16 cellular contexts compared by ENCODE assay signal in genomic region chr1:167757433-167758309, GRCh38. TPM values are rescaled to one million over a fixed set of nuclear protein-coding genes. Genes with fewer than 3 reads are reported as not detected.
A peak's percentile ranks its signal among the peaks of the same experiment; 100 is the strongest.
DNase-seq lines count a peak whose midpoint lies in the region; ATAC-seq and TF ChIP-seq lines count a peak whose summit lies in the region.
"Had no signal": no experiment of that assay in that cellular context is flagged by ENCODE, and none has a peak within 500 bp of the region (broad histone marks: within the 10 kb centered on the region; RNA-seq: fewer than 3 reads in every experiment).

No MANE protein-coding gene starts in this region.

- in situ Hi-C loops in transverse colon (cut with MboI; ENCODE audit: low pct_ligation_motif_present in 1 of 4, low pct_unique_long_range_greater_than_20kb in 1 of 4, low sequenced_read_pairs in 3 of 4), result no loop called here

- no peak overlapping the region for H3K27ac Mint-ChIP-seq in CD8-positive, alpha-beta T cell

- ATAC-seq in heart left ventricle (peak in 2 of 4 donors; percentile 4 to 29), Right ventricle myocardium inferior (no peak), GM18909 (IDR thresholded peaks at IDR 0.05; ENCODE audit: poor library complexity, unreplicated experiment) (no peak), HG03521 (IDR thresholded peaks at IDR 0.05; ENCODE audit: unreplicated experiment) (no peak)
- no peak for ATAC-seq in CD8-positive, alpha-beta T cell

- H3K4me2 ChIP-seq in hepatocyte, result peak overlapping the region; percentile 24

- TF ChIP-seq EP300 in transverse colon (IDR thresholded peaks at IDR 0.05; ENCODE audit: low read depth), result no peak

- peaks cover 24% of the 10 kb centered on the region for H3K4me1 Mint-ChIP-seq in CD8-positive, alpha-beta T cell (ENCODE audit: low read depth)

- no peak for DNase-seq in heart left ventricle
- no peak for DNase-seq in Right ventricle myocardium inferior (ENCODE audit: missing footprints)
- DNase-seq in NCI-H146 treated with DMSO at 0.1 percent for 48 hours (lab: John Stamatoyannopoulos, UW; ENCODE audit: unreplicated experiment), result peak; percentile 34
- DNase-seq in hepatocyte (ENCODE audit: low spot score), result no peak
- DNase-seq in transverse colon, result no peak
- DNase-seq in CD8-positive, alpha-beta T cell, result no peak
- DNase-seq: C1 segment of cervical spinal cord, COR-L47, HFFc6, NCI-H1048, NCI-H1694, NCI-H2107, NCI-H524 treated with DMSO at 0.1 percent for 48 hours, SHP77 treated with DMSO at 0.1 percent for 48 hours had no signal

- WGBS in heart left ventricle, 4 donors, result 84 to 93% (median 89%) methylated on average over 4 of the region's 4 CpGs
- 84% methylated on average over 4 of the region's 4 CpGs for WGBS in hepatocyte (ENCODE audit: low lambda C conversion rate, missing lambda C conversion rate)
- 83 to 90% methylated on average over 4 of the region's 4 CpGs for WGBS in transverse colon (ENCODE audit: low coverage in 1 of 2), 2 donors

- H2AFZ ChIP-seq in hepatocyte, result no peak overlapping the region

- no peak overlapping the region for H3K4me3 Mint-ChIP-seq in CD8-positive, alpha-beta T cell
- H3K4me3 Mint-ChIP-seq: HFFc6 had no signal

- no peaks in the 10 kb centered on the region for H3K27me3 Mint-ChIP-seq in CD8-positive, alpha-beta T cell (ENCODE audit: low read depth)

- H3K27me3 ChIP-seq in heart left ventricle, result no peaks in the 10 kb centered on the region
- no peaks in the 10 kb centered on the region for H3K27me3 ChIP-seq in hepatocyte
- no peaks in the 10 kb centered on the region for H3K27me3 ChIP-seq in transverse colon
- H3K27me3 ChIP-seq in CD8-positive, alpha-beta T cell (ENCODE audit: insufficient read depth, low read length), result no peaks in the 10 kb centered on the region

- H3K9me3 ChIP-seq in heart left ventricle (no peaks in the 10 kb centered on the region), hepatocyte (ENCODE audit: low read depth) (no peaks in the 10 kb centered on the region), transverse colon (no peaks in the 10 kb centered on the region)
- H3K9me3 ChIP-seq in CD8-positive, alpha-beta T cell (ENCODE audit: low read length), result no peaks in the 10 kb centered on the region

- H3K27ac ChIP-seq in heart left ventricle (peak overlapping the region in 7 of 12 donors; percentile 12 to 52 (median 28)), hepatocyte (peak overlapping the region; percentile 53), transverse colon (peak overlapping the region; percentile 58 to 76 (median 63))
- no peak overlapping the region for H3K27ac ChIP-seq in CD8-positive, alpha-beta T cell (ENCODE audit: low read depth, low read length)

- no peaks in the 10 kb centered on the region for H3K36me3 ChIP-seq in heart left ventricle
- H3K36me3 ChIP-seq in hepatocyte (replicated peaks; ENCODE audit: insufficient read depth, low read depth), result no peaks in the 10 kb centered on the region
- no peaks in the 10 kb centered on the region for H3K36me3 ChIP-seq in transverse colon
- no peaks in the 10 kb centered on the region for H3K36me3 ChIP-seq in CD8-positive, alpha-beta T cell (ENCODE audit: insufficient read depth, low read length)

- POLR2A ChIA-PET in CD8-positive, alpha-beta T cell (lab: Charles Lee), result no interaction called here

- no peaks in the 10 kb centered on the region for H3K36me3 Mint-ChIP-seq in CD8-positive, alpha-beta T cell

- CTCF ChIA-PET in CD8-positive, alpha-beta T cell (lab: Charles Lee), result no interaction called here

- no peaks in the 10 kb centered on the region for H3K9me2 ChIP-seq in hepatocyte (replicated peaks; ENCODE audit: insufficient read depth)

- H3K79me2 ChIP-seq in hepatocyte, result peaks cover 94% of the 10 kb centered on the region

- H3K4me1 ChIP-seq in heart left ventricle (peaks cover 5 to 60% (median 34%) of the 10 kb centered on the region in 12 donors), hepatocyte (ENCODE audit: insufficient read depth) (peaks cover 23% of the 10 kb centered on the region), transverse colon (peaks cover 22 to 66% (median 37%) of the 10 kb centered on the region in 4 donors)
- H3K4me1 ChIP-seq in CD8-positive, alpha-beta T cell (ENCODE audit: insufficient read depth, low read length), result peaks cover 13% of the 10 kb centered on the region

- intact Hi-C loops in heart left ventricle (cut with DNase I) (loop anchor here in 1 of 10 donors (5.0 kb wide), 1 partner anchor 35 kb away; no protein-coding TSS in a partner anchor), Right ventricle myocardium inferior (cut with DNase I) (loop anchor here (5.0 kb wide), 1 partner anchor 35 kb away; no protein-coding TSS in a partner anchor), transverse colon (cut with DNase I; ENCODE audit: low total_unique reads) (no loop called here)
- intact Hi-C loops in CD8-positive, alpha-beta T cell (cut with DNase I, micrococcal nuclease), result loop anchor here in 1 of 2 experiments (5.0 kb wide), 1 partner anchor 700 kb away; no protein-coding TSS in a partner anchor

- TF ChIP-seq CTCF in heart left ventricle (IDR thresholded peaks at IDR 0.05), result no peak
- no peak for TF ChIP-seq CTCF in hepatocyte (IDR thresholded peaks at IDR 0.05; ENCODE audit: poor library complexity)
- no peak for TF ChIP-seq CTCF in transverse colon (IDR thresholded peaks at IDR 0.05)
- no peak for TF ChIP-seq CTCF in CD8-positive, alpha-beta T cell (IDR thresholded peaks at IDR 0.05)

- H3K9me3 Mint-ChIP-seq in CD8-positive, alpha-beta T cell, result no peaks in the 10 kb centered on the region
- H3K9me3 Mint-ChIP-seq: HFFc6 had no signal

- H3K4me3 ChIP-seq in heart left ventricle (no peak overlapping the region), hepatocyte (no peak overlapping the region), transverse colon (no peak overlapping the region)
- H3K4me3 ChIP-seq in CD8-positive, alpha-beta T cell (ENCODE audit: low read depth, low read length), result no peak overlapping the region

- no peak for TF ChIP-seq POLR2A in heart left ventricle (IDR thresholded peaks at IDR 0.05)
- no peak for TF ChIP-seq POLR2A in transverse colon (IDR thresholded peaks at IDR 0.05)

- H4K20me1 ChIP-seq in hepatocyte (ENCODE audit: insufficient read depth, poor library complexity, severe bottlenecking), result peaks cover 56% of the 10 kb centered on the region

RNA-seq across cellular contexts. Expression of gene MPZL1, which starts 35.9 kb away (rescaled TPM):
- total RNA-seq in heart left ventricle, result 10 to 100 TPM; 21.2 to 56.3 (median 29.7) TPM
- polyA plus RNA-seq in heart left ventricle, result 10 to 100 TPM in 1 of 2 donors, 1 to 10 TPM in 1; 7.0 to 29.4 TPM
- 47.9 TPM for total RNA-seq in Right ventricle myocardium inferior
- 147 and 176 TPM in 2 replicates for total RNA-seq in hepatocyte
- polyA plus RNA-seq in hepatocyte, result 202 and 245 TPM in 2 replicates
- total RNA-seq in transverse colon, result 10 to 100 TPM; 32.9 to 79.5 (median 58.2) TPM
- under 1 TPM; 0.67 to 0.81 TPM for total RNA-seq in CD8-positive, alpha-beta T cell

Comparison
In these comparisons a context has a peak if more than half of its experiments do, and no peak if none do; other contexts are left out.
1. RNA of gene MPZL1, which starts 35.9 kb away (total RNA-seq): 147 to 176 TPM in hepatocyte, 32.9 to 79.5 TPM in transverse colon, 47.9 TPM in Right ventricle myocardium inferior (single experiment) and 21.2 to 56.3 TPM in heart left ventricle; 0.67 to 0.81 TPM in CD8-positive, alpha-beta T cell; every median in the first group is over 10 times any median in the second.